ENCODE assay signal across 22 cellular contexts in the genomic region with DNA sequence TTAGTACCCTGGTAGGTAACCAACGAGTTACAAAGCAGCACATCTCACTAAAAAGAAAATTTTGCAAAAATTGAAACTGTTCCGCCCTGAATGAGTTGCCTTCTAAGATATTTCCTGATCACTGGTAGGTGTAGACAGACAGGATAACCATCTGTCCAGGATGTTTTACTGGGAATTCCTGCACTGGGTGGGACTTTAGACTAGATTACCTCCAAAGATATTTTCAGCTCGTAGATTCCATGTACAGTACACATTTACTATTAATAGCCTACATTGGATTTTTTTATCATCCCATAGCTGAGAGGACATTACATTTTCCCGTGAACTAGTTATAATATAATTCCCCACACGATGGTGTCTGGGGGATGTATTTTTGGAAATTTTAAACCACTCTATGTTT.
DNase-seq lines count a peak whose midpoint lies in the region; ATAC-seq and TF ChIP-seq lines count a peak whose summit lies in the region.
"Had no signal": no experiment of that assay in that cellular context is flagged by ENCODE, and none has a peak within 500 bp of the region (broad histone marks: within the 10 kb centered on the region; RNA-seq: fewer than 3 reads in every experiment).

No MANE protein-coding gene starts in this region.

- peak; percentile 60 for ATAC-seq in Right ventricle myocardium superior (ENCODE audit: poor library complexity)
- no peak for ATAC-seq in activated T-cell treated with anti-CD3 and anti-CD28 coated beads, Interleukin-2, amount 50 U/mL, for 4 hours
- ATAC-seq: CD8-positive, alpha-beta T cell; HCT116 had no signal

- H2BK5ac ChIP-seq in trophoblast cell (ENCODE audit: low read depth, low read length, poor library complexity), result no peak overlapping the region

- peaks cover 2% of the 10 kb centered on the region for H3K4me1 Mint-ChIP-seq in mesothelial cell of epicardium
- H3K4me1 Mint-ChIP-seq in activated T-cell treated with anti-CD3 and anti-CD28 coated beads, Interleukin-2, amount 50 U/mL, for 4 hours (ENCODE audit: low read depth), result peaks cover 21% of the 10 kb centered on the region

- no peaks in the 10 kb centered on the region for H3K27me3 ChIP-seq in left ventricle myocardium inferior (ENCODE audit: low read depth)
- H3K27me3 ChIP-seq in trophoblast cell (ENCODE audit: insufficient read depth, low read length), result no peaks in the 10 kb centered on the region
- H3K27me3 ChIP-seq: BLaER1 treated with 17β-estradiol and CSF1 and Interleukin-3, amounts not matched to agents 10 nM and 100 nM had no signal

- DNase-seq in Right ventricle myocardium superior (no peak), cardiac septum (ENCODE audit: low spot score) (no peak), left ventricle myocardium inferior (no peak), trophoblast cell (peak; percentile 47 to 77), mesothelial cell of epicardium (ENCODE audit: low spot score in 2 of 2, unreplicated experiment in 2 of 2) (no peak), NCI-H1048 (lab: John Stamatoyannopoulos, UW) (no peak)
- DNase-seq in activated T-cell treated with anti-CD3 and anti-CD28 coated beads, Interleukin-2, amount 50 U/mL, for 4 hours, result no peak
- DNase-seq: 8988T; CD8-positive, alpha-beta T cell; GDM1; NCI-H1417; NCI-H1694 treated with DMSO at 0.1 percent for 48 hours; NCI-H2081 treated with DMSO at 0.1 percent for 48 hours; NCI-H2171 treated with DMSO at 0.1 percent for 48 hours; NCI-H446; NCI-H526; OCI-M1; SHP77 treated with DMSO at 0.1 percent for 48 hours had no signal

- no peak overlapping the region for H3K18ac ChIP-seq in trophoblast cell (ENCODE audit: low read length)

- no peak overlapping the region for H3K27ac Mint-ChIP-seq in mesothelial cell of epicardium
- H3K27ac Mint-ChIP-seq: CD8-positive, alpha-beta T cell; IgD-negative memory B cell had no signal

- no peak overlapping the region for H2BK120ac ChIP-seq in trophoblast cell (ENCODE audit: insufficient read depth, low read length, poor library complexity)

- no peak overlapping the region for H3K4ac ChIP-seq in trophoblast cell (ENCODE audit: low read depth, low read length)

- H2AFZ ChIP-seq in trophoblast cell (ENCODE audit: insufficient read depth, low read length, poor library complexity), result no peak overlapping the region

- no peak overlapping the region for H2BK12ac ChIP-seq in trophoblast cell (ENCODE audit: low read length)

- no peak overlapping the region for H3K4me3 Mint-ChIP-seq in mesothelial cell of epicardium
- H3K4me3 Mint-ChIP-seq in activated T-cell treated with anti-CD3 and anti-CD28 coated beads, Interleukin-2, amount 50 U/mL, for 4 hours, result no peak overlapping the region
- H3K4me3 Mint-ChIP-seq: CD8-positive, alpha-beta T cell; IgD-negative memory B cell had no signal

- no peak overlapping the region for H4K8ac ChIP-seq in trophoblast cell (ENCODE audit: low read depth, low read length)

- no peak overlapping the region for H4K12ac ChIP-seq in trophoblast cell (ENCODE audit: low read depth, low read length)

- H3K36me3 ChIP-seq in left ventricle myocardium inferior (no peaks in the 10 kb centered on the region), trophoblast cell (ENCODE audit: control insufficient read depth in 1 of 2, insufficient read depth in 2 of 2, low read length in 2 of 2) (no peaks in the 10 kb centered on the region)
- H3K36me3 ChIP-seq: BLaER1 treated with 17β-estradiol and CSF1 and Interleukin-3, amounts not matched to agents 10 nM and 100 nM had no signal

- H3K9me3 Mint-ChIP-seq in mesothelial cell of epicardium, result peaks cover 27% of the 10 kb centered on the region
- H3K9me3 Mint-ChIP-seq in activated T-cell treated with anti-CD3 and anti-CD28 coated beads, Interleukin-2, amount 50 U/mL, for 4 hours, result peaks cover 10% of the 10 kb centered on the region

- peak overlapping the region; percentile 13 for H3K27ac ChIP-seq in left ventricle myocardium inferior (replicated peaks)
- H3K27ac ChIP-seq in trophoblast cell (ENCODE audit: low read depth, low read length), result no peak overlapping the region
- H3K27ac ChIP-seq: BLaER1 treated with 17β-estradiol and CSF1 and Interleukin-3, amounts not matched to agents 10 nM and 100 nM; SK-N-MC had no signal

- no peaks in the 10 kb centered on the region for H3K36me3 Mint-ChIP-seq in mesothelial cell of epicardium
- H3K36me3 Mint-ChIP-seq in activated T-cell treated with anti-CD3 and anti-CD28 coated beads, Interleukin-2, amount 50 U/mL, for 4 hours (ENCODE audit: insufficient read depth), result no peaks in the 10 kb centered on the region
- H3K36me3 Mint-ChIP-seq: CD8-positive, alpha-beta T cell; IgD-negative memory B cell had no signal

- H2AK5ac ChIP-seq in trophoblast cell (ENCODE audit: low read length), result no peak overlapping the region

- H3K79me2 ChIP-seq in trophoblast cell (ENCODE audit: control insufficient read depth, insufficient read depth, low read length, poor library complexity), result no peaks in the 10 kb centered on the region

- no peaks in the 10 kb centered on the region for H3K9me3 ChIP-seq in left ventricle myocardium inferior (replicated peaks)
- peaks cover 6% of the 10 kb centered on the region for H3K9me3 ChIP-seq in trophoblast cell (ENCODE audit: insufficient read depth, low read depth, low read length)

- H3K79me1 ChIP-seq in trophoblast cell (ENCODE audit: low read length), result no peaks in the 10 kb centered on the region

- no peak for TF ChIP-seq CTCF in left ventricle myocardium inferior (IDR thresholded peaks at IDR 0.05; ENCODE audit: borderline replicate concordance)
- TF ChIP-seq CTCF in mesothelial cell of epicardium (IDR thresholded peaks at IDR 0.05; ENCODE audit: unreplicated experiment), result no peak

- no peak overlapping the region for H3K23ac ChIP-seq in trophoblast cell (ENCODE audit: low read length)

- no CpG with 5 or more reads among the region's 5 CpGs for WGBS in trophoblast cell (ENCODE audit: extremely low coverage, insufficient coverage, insufficient read length)

- no peak overlapping the region for H3K9ac ChIP-seq in trophoblast cell (ENCODE audit: low read length)
- H3K9ac ChIP-seq: BLaER1 treated with 17β-estradiol and CSF1 and Interleukin-3, amounts not matched to agents 10 nM and 100 nM had no signal

- no peak overlapping the region for H3K14ac ChIP-seq in trophoblast cell (ENCODE audit: low read length)

- intact Hi-C loops in Right ventricle myocardium superior (cut with DNase I), result no loop called here
- intact Hi-C loops in cardiac septum (cut with DNase I), result no loop called here
- intact Hi-C loops in left ventricle myocardium inferior (cut with micrococcal nuclease), result no loop called here

- H3K4me3 ChIP-seq in left ventricle myocardium inferior (no peak overlapping the region), trophoblast cell (ENCODE audit: low read depth, low read length) (no peak overlapping the region)
- H3K4me3 ChIP-seq: BLaER1 treated with 17β-estradiol and CSF1 and Interleukin-3, amounts not matched to agents 10 nM and 100 nM; SK-N-MC had no signal

- H3K4me2 ChIP-seq in trophoblast cell (ENCODE audit: low read length), result no peak overlapping the region

- no peak overlapping the region for H4K91ac ChIP-seq in trophoblast cell (ENCODE audit: low read depth, low read length)

- H3K4me1 ChIP-seq in left ventricle myocardium inferior (peaks cover 42% of the 10 kb centered on the region), trophoblast cell (ENCODE audit: control insufficient read depth in 1 of 2, insufficient read depth in 2 of 2, low read length in 2 of 2) (no peaks in the 10 kb centered on the region)

- H3K27me3 Mint-ChIP-seq in mesothelial cell of epicardium (ENCODE audit: low read depth), result no peaks in the 10 kb centered on the region
- H3K27me3 Mint-ChIP-seq in activated T-cell treated with anti-CD3 and anti-CD28 coated beads, Interleukin-2, amount 50 U/mL, for 4 hours (ENCODE audit: low read depth), result no peaks in the 10 kb centered on the region

Comparison
In these comparisons a context has a peak if more than half of its experiments do, and no peak if none do; other contexts are left out.
1. DNase-seq: peak in trophoblast cell (2 of 2); none in Right ventricle myocardium superior (single experiment), cardiac septum (single experiment), left ventricle myocardium inferior (single experiment), mesothelial cell of epicardium (0 of 2), activated T-cell treated with anti-CD3 and anti-CD28 coated beads, Interleukin-2, amount 50 U/mL, for 4 hours (single experiment) and NCI-H1048 (single experiment).